Comparison of ENCODE assay signal across 8 cellular contexts in genomic region chr1:149917590-149918144, GRCh38. TPM values are rescaled to one million over a fixed set of nuclear protein-coding genes. Genes with fewer than 3 reads are reported as not detected.
DNase-seq lines count a peak whose midpoint lies in the region; ATAC-seq and TF ChIP-seq lines count a peak whose summit lies in the region.

Gene SV2A, minus strand, starts transcription at chr1:149917844. Its CDS starts 4,004 bp downstream, at chr1:149913840.

- H3K36me3 ChIP-seq in WERI-Rb-1 (peaks cover 31% of the 10 kb centered on the region), colonic mucosa (no peaks in the 10 kb centered on the region), right lobe of liver (peaks cover 0 to 4% (median 3%) of the 10 kb centered on the region in 4 donors)

- H3K9me3 ChIP-seq in WERI-Rb-1 (ENCODE audit: severe bottlenecking) = no peaks in the 10 kb centered on the region
- no peaks in the 10 kb centered on the region for H3K9me3 ChIP-seq in colonic mucosa
- no peaks in the 10 kb centered on the region for H3K9me3 ChIP-seq in right lobe of liver

- no peaks in the 10 kb centered on the region for H3K27me3 ChIP-seq in WERI-Rb-1 (ENCODE audit: insufficient read depth, low read depth, severe bottlenecking)
- peaks cover 4% of the 10 kb centered on the region for H3K27me3 ChIP-seq in colonic mucosa
- no peaks in the 10 kb centered on the region for H3K27me3 ChIP-seq in right lobe of liver

- WGBS in right lobe of liver (ENCODE audit: insufficient coverage, low coverage, low lambda C conversion rate, missing lambda C conversion rate) = 7% methylated on average over 13 of the region's 24 CpGs

- peak within 1 kb of the TSS; percentile 13 to 55 for H3K9ac ChIP-seq in colonic mucosa (ENCODE audit: low read depth in 2 of 2, low read length in 2 of 2)

- DNase-seq in DMS153 treated with DMSO at 0.1 percent for 48 hours (lab: John Stamatoyannopoulos, UW; ENCODE audit: unreplicated experiment) (peak; percentile 68), NCI-H1436 (lab: John Stamatoyannopoulos, UW) (peak; percentile 77), WERI-Rb-1 (peak; percentile 88), colonic mucosa (no peak), right lobe of liver (no peak)
- DNase-seq in stimulated activated CD8-positive, alpha-beta memory T cell treated with anti-CD3 and anti-CD28 coated beads, Interleukin-12 subunit alpha, Interleukin-12 subunit beta, amount 100 ng/mL, for 4 hours (ENCODE audit: low read depth) = peak; percentile 12

- H3K27ac ChIP-seq in WERI-Rb-1 (peak within 1 kb of the TSS; percentile 48), colonic mucosa (no peak within 1 kb of the TSS), right lobe of liver (no peak within 1 kb of the TSS)

- ATAC-seq in right lobe of liver (peak in 2 of 4 donors; percentile 18 to 45), HG03159 (IDR thresholded peaks at IDR 0.05; ENCODE audit: unreplicated experiment) (no peak), HG03045 (IDR thresholded peaks at IDR 0.05; ENCODE audit: unreplicated experiment) (no peak)

- no peak for TF ChIP-seq POLR2A in right lobe of liver (IDR thresholded peaks at IDR 0.05)

- intact Hi-C loops in colonic mucosa (cut with DNase I) = no loop called here
- intact Hi-C loops in right lobe of liver (cut with DNase I) = no loop called here

- TF ChIP-seq CTCF in WERI-Rb-1 (IDR thresholded peaks at IDR 0.05; ENCODE audit: low read depth, low read length) (no peak), colonic mucosa (IDR thresholded peaks at IDR 0.05) (no peak), right lobe of liver (IDR thresholded peaks at IDR 0.05) (no peak)

- H3K4me1 ChIP-seq in colonic mucosa (no peaks in the 10 kb centered on the region), right lobe of liver (peaks cover 0 to 10% (median 0%) of the 10 kb centered on the region in 4 donors)

- H3K4me3 ChIP-seq in WERI-Rb-1 (ENCODE audit: low read depth, low read length) = peak within 1 kb of the TSS; percentile 95
- peak within 1 kb of the TSS; percentile 42 for H3K4me3 ChIP-seq in colonic mucosa
- H3K4me3 ChIP-seq in right lobe of liver = peak within 1 kb of the TSS; percentile 16 to 26 (median 16)

RNA-seq across cellular contexts. Expression of gene SV2A, which starts in this region (rescaled TPM):
- 1 to 10 TPM in 1 of 2 donors, under 1 TPM in 1; 0.89 to 1.5 TPM for total RNA-seq in colonic mucosa
- total RNA-seq in right lobe of liver = under 1 TPM; 0.12 to 0.50 (median 0.25) TPM

Comparison
In these comparisons a context has a peak if more than half of its experiments do, and no peak if none do; other contexts are left out.
1. DNase-seq: peak in DMS153 treated with DMSO at 0.1 percent for 48 hours (single experiment), NCI-H1436 (single experiment), WERI-Rb-1 (single experiment) and stimulated activated CD8-positive, alpha-beta memory T cell treated with anti-CD3 and anti-CD28 coated beads, Interleukin-12 subunit alpha, Interleukin-12 subunit beta, amount 100 ng/mL, for 4 hours (single experiment); none in colonic mucosa (single experiment) and right lobe of liver (0 of 3).
2. H3K4me3 ChIP-seq: peak in every context shown above with its lines; median percentile 95 in WERI-Rb-1; 42 in colonic mucosa; 16 in right lobe of liver.